Comparison of ENCODE assay signal across 8 cellular contexts in genomic region chr11:64762916-64763803, GRCh38. TPM values are rescaled to one million over a fixed set of nuclear protein-coding genes. Genes with fewer than 3 reads are reported as not detected.
DNase-seq lines count a peak whose midpoint lies in the region; ATAC-seq, FAIRE-seq and TF ChIP-seq lines count a peak whose summit lies in the region.

No MANE protein-coding gene starts in this region.

- no peak overlapping the region for H3K4me2 ChIP-seq in K562 (ENCODE audit: insufficient read depth, low read length)

- peaks cover 14% of the 10 kb centered on the region for H3K79me2 ChIP-seq in K562 (ENCODE audit: control insufficient read depth, insufficient read depth, low read length)

- peaks cover 62% of the 10 kb centered on the region for H3K36me3 ChIP-seq in K562 (ENCODE audit: control insufficient read depth, insufficient read depth, low read length)
- peaks cover 43 to 55% of the 10 kb centered on the region in 2 donors for H3K36me3 ChIP-seq in thyroid gland

- no peak overlapping the region for H2AFZ ChIP-seq in K562 (ENCODE audit: low read depth, low read length)

- CTCF ChIA-PET in K562 (lab: Yijun Ruan, JAX; ENCODE audit: low intra/inter-chr PET ratio), result no interaction called here

- no peak overlapping the region for H3K4me3 ChIP-seq in NB4 (ENCODE audit: low read depth, low read length)
- no peak overlapping the region for H3K4me3 ChIP-seq in K562
- H3K4me3 ChIP-seq in thyroid gland (replicated peaks in 1 of 3), result no peak overlapping the region

- H3K9me3 ChIP-seq in K562 (replicated peaks; ENCODE audit: control insufficient read depth, insufficient read depth, low read depth, low read length) (no peaks in the 10 kb centered on the region), thyroid gland (no peaks in the 10 kb centered on the region)

- H3K27me3 ChIP-seq in K562 (ENCODE audit: control insufficient read depth in 2 of 2, insufficient read depth in 2 of 2, low read length in 2 of 2), result no peaks in the 10 kb centered on the region
- H3K27me3 ChIP-seq in thyroid gland, result no peaks in the 10 kb centered on the region

- intact Hi-C loops in K562 (cut with micrococcal nuclease), result no loop called here
- intact Hi-C loops in left colon (cut with DNase I, micrococcal nuclease), result no loop called here
- intact Hi-C loops in thyroid gland (cut with DNase I), result no loop called here

- peak overlapping the region; percentile 62; the same call in 2 of the 3 replicates for H3K27ac ChIP-seq in K562 (ENCODE audit: extremely low read depth, low read depth, low read length)
- peak overlapping the region; percentile 47 to 75 (median 52) for H3K27ac ChIP-seq in thyroid gland

- TF ChIP-seq CTCF in NB4 (IDR thresholded peaks at IDR 0.05; ENCODE audit: low read depth, low read length), result no peak
- TF ChIP-seq CTCF in K562 (IDR thresholded peaks at IDR 0.05 in 2 of 3, conservative IDR thresholded peaks at IDR 0.05 in 1 of 3; ENCODE audit: insufficient read depth in 2 of 3, low read depth in 1 of 3, low read length in 3 of 3), result no peak
- no peak for TF ChIP-seq CTCF in thyroid gland (IDR thresholded peaks at IDR 0.05)

- no peak for TF ChIP-seq EP300 in K562 (IDR thresholded peaks at IDR 0.05; ENCODE audit: low read length)

- TF ChIP-seq RAD21 in K562 (CRISPR knock-in tag; conservative IDR thresholded peaks at IDR 0.05 in 1 of 2, IDR thresholded peaks at IDR 0.05 in 1 of 2), result no peak

- FAIRE-seq in K562 (lab: Jason Lieb, UNC), result no peak

- H3K4me1 ChIP-seq in K562 (replicated peaks in 1 of 2; ENCODE audit: control insufficient read depth in 2 of 2, insufficient read depth in 2 of 2, low read length in 2 of 2), result peaks cover 16 to 69% of the 10 kb centered on the region in 2 experiments
- H3K4me1 ChIP-seq in thyroid gland, result peaks cover 36 to 58% of the 10 kb centered on the region in 2 donors

- DNase-seq in Daoy (ENCODE audit: low read depth) (peak; percentile 76), NB4 (ENCODE audit: low read depth) (peak; percentile 76), K562 (ENCODE audit: extremely low read depth in 1 of 4, low spot score in 3 of 4) (peak in 1 of 4 experiments; percentile 9), left colon (peak in 1 of 2 donors; percentile 59), thyroid gland (peak; percentile 65 to 70), DMS153 (lab: John Stamatoyannopoulos, UW) (no peak)

- peaks cover 37% of the 10 kb centered on the region for H4K20me1 ChIP-seq in K562 (replicated peaks; ENCODE audit: control insufficient read depth, insufficient read depth, low read length)

- ATAC-seq in K562, result peak; percentile 16
- peak; percentile 1 for ATAC-seq in left colon
- ATAC-seq in HG03108 (IDR thresholded peaks at IDR 0.05; ENCODE audit: unreplicated experiment), result no peak
- ATAC-seq in HG02840 (IDR thresholded peaks at IDR 0.05; ENCODE audit: low FRiP score, unreplicated experiment), result no peak

- peaks cover 10% of the 10 kb centered on the region for H3K9me1 ChIP-seq in K562 (ENCODE audit: control insufficient read depth, insufficient read depth, low read length)

- WGBS in K562 (ENCODE audit: insufficient coverage, low coverage, missing lambda C conversion rate), result 60% methylated on average over 9 of the region's 10 CpGs
- 34 to 42% methylated on average over 9 to 10 of the region's 10 CpGs for WGBS in thyroid gland, 2 donors

- in situ Hi-C loops in K562 (cut with MboI), result no loop called here

- POLR2A ChIA-PET in K562 (lab: Yijun Ruan, JAX), result interaction anchor here (0.7 to 7.9 kb wide), 6 partner anchors 10 to 347 kb away, joined by 3 to 168 read pairs (median 6); partner anchors contain the start of gene SF1

- no peak for TF ChIP-seq POLR2A in NB4 (IDR thresholded peaks at IDR 0.05; ENCODE audit: extremely low read depth, insufficient read length)
- TF ChIP-seq POLR2A in K562 (conservative IDR thresholded peaks at IDR 0.05), result no peak; the same call in 1 of the 2 replicates
- TF ChIP-seq POLR2A in thyroid gland (IDR thresholded peaks at IDR 0.05), result no peak

- H3K9ac ChIP-seq in K562 (ENCODE audit: insufficient read depth in 1 of 2, low read depth in 2 of 2, low read length in 2 of 2), result peak overlapping the region in 1 of 2 experiments; percentile 66; a peak in 2 of 4 replicates

- BruUV-seq in K562 (replicated peaks; lab: Mats Ljungman, UMichigan), result no TSS peak

RNA-seq across cellular contexts. Expression of gene PYGM, which starts 3.4 kb away (rescaled TPM):
- total RNA-seq in Daoy (2014; rRNA removed; shearing (Covaris generic)), result not detected in 2 replicates
- 3.2 and 8.8 TPM in 2 replicates for total RNA-seq in K562 (2011; cell fraction: chromatin; rRNA removed; ENCODE audit: low replicate concordance)
- 2.1 and 2.3 TPM in 2 replicates for total RNA-seq in K562 (2011; cell fraction: nucleolus; rRNA removed)
- 2.2 and 2.8 TPM in 2 replicates for total RNA-seq in K562 (2011; cell fraction: nucleoplasm; rRNA removed)
- total RNA-seq in K562 (2014; rRNA removed), result 0.65 and 1.5 TPM in 2 replicates
- total RNA-seq in K562 (2014; rRNA removed; fragmentation: Illumina TruSeq; extraction: Trizol), result 0.29 and 0.32 TPM in 2 replicates
- total RNA-seq in K562 (2015; rRNA removed; fragmentation: Illumina TruSeq; extraction: Trizol), result 0.33 and 0.60 TPM in 2 replicates
- total RNA-seq in K562 (2021), result 0.69 and 1.2 TPM in 2 replicates
- polyA plus RNA-seq in K562 (2011; rRNA removed), result 0.72 and 1.2 TPM in 2 replicates
- polyA plus RNA-seq in K562 (2011; cell fraction: cytosol; rRNA removed), result 0.59 and 1.3 TPM in 2 replicates
- 1.7 and 3.2 TPM in 2 replicates for polyA plus RNA-seq in K562 (2011; cell fraction: nucleus; rRNA removed)
- 0.68 and 0.82 TPM in 2 replicates for polyA plus RNA-seq in K562 (2012)
- 0.76 and 0.87 TPM in 2 replicates for polyA plus RNA-seq in K562 (2014; fragmentation: Illumina TruSeq; extraction: Trizol)
- under 1 TPM; 0.07 to 0.11 TPM for polyA plus RNA-seq in K562 (2014; fragmentation: Nextera tagmentation; extraction: Ambion mirVana)
- polyA plus RNA-seq in K562 (2014; rRNA removed), result 0.55 and 0.68 TPM in 2 replicates
- 0.42 and 0.53 TPM in 2 replicates for polyA minus RNA-seq in K562 (2011; rRNA and poly(A)+ RNA removed)
- 2.1 and 3.9 TPM in 2 replicates for polyA minus RNA-seq in K562 (2011; cell fraction: cytosol; rRNA and poly(A)+ RNA removed)
- polyA minus RNA-seq in K562 (2011; cell fraction: nucleus; rRNA and poly(A)+ RNA removed), result 0.78 and 2.2 TPM in 2 replicates
- 1 to 10 TPM in 1 of 2 donors, under 1 TPM in 1; 0.67 to 3.0 TPM for total RNA-seq in left colon
- 10 to 100 TPM in 1 of 4 donors, 1 to 10 TPM in 3; 4.3 to 14.8 (median 6.7) TPM for total RNA-seq in thyroid gland

RNA-seq across cellular contexts. Expression of gene SF1, which starts 15.2 kb away (rescaled TPM):
- total RNA-seq in Daoy (2014; rRNA removed; shearing (Covaris generic)), result 99.7 and 151 TPM in 2 replicates
- total RNA-seq in K562 (2011; cell fraction: chromatin; rRNA removed; ENCODE audit: low replicate concordance), result 535 and 698 TPM in 2 replicates
- total RNA-seq in K562 (2011; cell fraction: nucleolus; rRNA removed), result 252 and 253 TPM in 2 replicates
- 451 and 617 TPM in 2 replicates for total RNA-seq in K562 (2011; cell fraction: nucleoplasm; rRNA removed)
- total RNA-seq in K562 (2014; rRNA removed) (141 and 158 TPM in 2 replicates), K562 (2014; rRNA removed; fragmentation: Illumina TruSeq; extraction: Trizol) (111 and 122 TPM in 2 replicates), K562 (2015; rRNA removed; fragmentation: Illumina TruSeq; extraction: Trizol) (78.3 and 84.0 TPM in 2 replicates), K562 (2021) (295 and 334 TPM in 2 replicates), left colon (100 to 1,000 TPM; 201 to 216 TPM), thyroid gland (100 to 1,000 TPM; 171 to 419 (median 297) TPM)
- polyA plus RNA-seq in K562 (2011; rRNA removed) (64.3 and 88.2 TPM in 2 replicates), K562 (2014; fragmentation: Illumina TruSeq; extraction: Trizol) (207 and 244 TPM in 2 replicates), K562 (2014; fragmentation: Nextera tagmentation; extraction: Ambion mirVana) (10 to 100 TPM; 13.1 to 14.0 TPM), K562 (2014; rRNA removed) (123 and 131 TPM in 2 replicates)
- polyA plus RNA-seq in K562 (2011; cell fraction: cytosol; rRNA removed), result 38.0 and 43.0 TPM in 2 replicates
- 224 and 275 TPM in 2 replicates for polyA plus RNA-seq in K562 (2011; cell fraction: nucleus; rRNA removed)
- 197 and 225 TPM in 2 replicates for polyA plus RNA-seq in K562 (2012)
- 94.0 and 130 TPM in 2 replicates for polyA minus RNA-seq in K562 (2011; rRNA and poly(A)+ RNA removed)
- polyA minus RNA-seq in K562 (2011; cell fraction: cytosol; rRNA and poly(A)+ RNA removed), result 61.7 and 83.6 TPM in 2 replicates
- 141 and 236 TPM in 2 replicates for polyA minus RNA-seq in K562 (2011; cell fraction: nucleus; rRNA and poly(A)+ RNA removed)

RNA-seq across cellular contexts. Expression of gene RASGRP2, which starts 19.2 kb away (rescaled TPM):
- total RNA-seq in Daoy (2014; rRNA removed; shearing (Covaris generic)), result not detected in 2 replicates
- total RNA-seq in K562 (2011; cell fraction: chromatin; rRNA removed; ENCODE audit: low replicate concordance), result 26.8 and 84.8 TPM in 2 replicates
- 33.2 and 45.9 TPM in 2 replicates for total RNA-seq in K562 (2011; cell fraction: nucleolus; rRNA removed)
- 30.1 and 31.5 TPM in 2 replicates for total RNA-seq in K562 (2011; cell fraction: nucleoplasm; rRNA removed)
- total RNA-seq in K562 (2014; rRNA removed) (10.8 and 12.3 TPM in 2 replicates), K562 (2014; rRNA removed; fragmentation: Illumina TruSeq; extraction: Trizol) (4.2 and 5.3 TPM in 2 replicates), K562 (2015; rRNA removed; fragmentation: Illumina TruSeq; extraction: Trizol) (4.1 and 5.0 TPM in 2 replicates), K562 (2021) (14.6 and 15.8 TPM in 2 replicates), left colon (1 to 10 TPM; 2.0 to 7.7 TPM), thyroid gland (1 to 10 TPM; 2.8 to 8.9 (median 6.6) TPM)
- polyA plus RNA-seq in K562 (2011; rRNA removed) (15.7 and 16.6 TPM in 2 replicates), K562 (2014; fragmentation: Illumina TruSeq; extraction: Trizol) (5.5 and 6.3 TPM in 2 replicates), K562 (2014; fragmentation: Nextera tagmentation; extraction: Ambion mirVana) (1 to 10 TPM in 1 of 2 experiments, under 1 TPM in 1; 0.87 to 1.1 TPM), K562 (2014; rRNA removed) (15.8 and 22.7 TPM in 2 replicates)
- polyA plus RNA-seq in K562 (2011; cell fraction: cytosol; rRNA removed), result 13.8 and 38.4 TPM in 2 replicates
- polyA plus RNA-seq in K562 (2011; cell fraction: nucleus; rRNA removed), result 53.6 and 109 TPM in 2 replicates
- 19.5 and 23.1 TPM in 2 replicates for polyA plus RNA-seq in K562 (2012)
- 3.7 and 10.1 TPM in 2 replicates for polyA minus RNA-seq in K562 (2011; rRNA and poly(A)+ RNA removed)
- 12.1 and 13.2 TPM in 2 replicates for polyA minus RNA-seq in K562 (2011; cell fraction: cytosol; rRNA and poly(A)+ RNA removed)
- polyA minus RNA-seq in K562 (2011; cell fraction: nucleus; rRNA and poly(A)+ RNA removed), result 16.0 and 20.5 TPM in 2 replicates

RNA-seq across cellular contexts. Expression of gene MAP4K2, which starts 39.9 kb away (rescaled TPM):
- total RNA-seq in Daoy (2014; rRNA removed; shearing (Covaris generic)), result 6.7 and 10.4 TPM in 2 replicates
- total RNA-seq in K562 (2011; cell fraction: chromatin; rRNA removed; ENCODE audit: low replicate concordance), result 11.3 and 40.1 TPM in 2 replicates
- total RNA-seq in K562 (2011; cell fraction: nucleolus; rRNA removed), result 20.5 and 22.5 TPM in 2 replicates
- 7.3 and 11.7 TPM in 2 replicates for total RNA-seq in K562 (2011; cell fraction: nucleoplasm; rRNA removed)
- total RNA-seq in K562 (2014; rRNA removed), result 9.6 and 13.7 TPM in 2 replicates
- total RNA-seq in K562 (2014; rRNA removed; fragmentation: Illumina TruSeq; extraction: Trizol), result 3.4 and 4.9 TPM in 2 replicates
- total RNA-seq in K562 (2015; rRNA removed; fragmentation: Illumina TruSeq; extraction: Trizol), result 7.0 and 8.5 TPM in 2 replicates
- 13.9 and 14.5 TPM in 2 replicates for total RNA-seq in K562 (2021)
- polyA plus RNA-seq in K562 (2011; rRNA removed), result 7.3 and 11.2 TPM in 2 replicates
- 11.2 and 14.4 TPM in 2 replicates for polyA plus RNA-seq in K562 (2011; cell fraction: cytosol; rRNA removed)
- polyA plus RNA-seq in K562 (2011; cell fraction: nucleus; rRNA removed), result 40.2 and 43.0 TPM in 2 replicates
- polyA plus RNA-seq in K562 (2012), result 9.6 and 14.0 TPM in 2 replicates
- 8.5 and 12.2 TPM in 2 replicates for polyA plus RNA-seq in K562 (2014; fragmentation: Illumina TruSeq; extraction: Trizol)
- polyA plus RNA-seq in K562 (2014; fragmentation: Nextera tagmentation; extraction: Ambion mirVana), result under 1 TPM; 0.13 to 0.39 TPM
- polyA plus RNA-seq in K562 (2014; rRNA removed), result 10.5 and 11.6 TPM in 2 replicates
- polyA minus RNA-seq in K562 (2011; rRNA and poly(A)+ RNA removed), result 5.1 and 6.7 TPM in 2 replicates
- 8.8 and 11.1 TPM in 2 replicates for polyA minus RNA-seq in K562 (2011; cell fraction: cytosol; rRNA and poly(A)+ RNA removed)
- 5.8 and 12.4 TPM in 2 replicates for polyA minus RNA-seq in K562 (2011; cell fraction: nucleus; rRNA and poly(A)+ RNA removed)
- total RNA-seq in left colon, result 10 to 100 TPM in 1 of 2 donors, 1 to 10 TPM in 1; 7.3 to 13.9 TPM
- 10 to 100 TPM; 35.5 to 77.8 (median 37.5) TPM for total RNA-seq in thyroid gland

RNA-seq across cellular contexts. Expression of gene NRXN2, which starts 40.2 kb away (rescaled TPM):
- 0.15 and 20.9 TPM in 2 replicates for total RNA-seq in Daoy (2014; rRNA removed; shearing (Covaris generic))
- total RNA-seq in K562 (2011; cell fraction: chromatin; rRNA removed; ENCODE audit: low replicate concordance), result 0.81 and 1.7 TPM in 2 replicates
- total RNA-seq in K562 (2011; cell fraction: nucleolus; rRNA removed), result 2.2 and 2.4 TPM in 2 replicates
- total RNA-seq in K562 (2011; cell fraction: nucleoplasm; rRNA removed), result 1.5 and 2.8 TPM in 2 replicates
- total RNA-seq in K562 (2014; rRNA removed), result 0.45 and 0.53 TPM in 2 replicates
- total RNA-seq in K562 (2014; rRNA removed; fragmentation: Illumina TruSeq; extraction: Trizol), result not detected in 2 replicates
- 0.11 TPM in 1 of 2 replicates, not detected in the other for total RNA-seq in K562 (2015; rRNA removed; fragmentation: Illumina TruSeq; extraction: Trizol)
- 0.47 and 0.69 TPM in 2 replicates for total RNA-seq in K562 (2021)
- 0.15 and 0.18 TPM in 2 replicates for polyA plus RNA-seq in K562 (2011; rRNA removed)
- 0.09 and 1.3 TPM in 2 replicates for polyA plus RNA-seq in K562 (2011; cell fraction: cytosol; rRNA removed)
- 0.70 and 0.88 TPM in 2 replicates for polyA plus RNA-seq in K562 (2011; cell fraction: nucleus; rRNA removed)
- 0.33 and 0.36 TPM in 2 replicates for polyA plus RNA-seq in K562 (2012)
- polyA plus RNA-seq in K562 (2014; fragmentation: Illumina TruSeq; extraction: Trizol), result 0.07 and 0.08 TPM in 2 replicates
- not detected for polyA plus RNA-seq in K562 (2014; fragmentation: Nextera tagmentation; extraction: Ambion mirVana)
- polyA plus RNA-seq in K562 (2014; rRNA removed), result 0.12 TPM in 1 of 2 replicates, not detected in the other
- polyA minus RNA-seq in K562 (2011; rRNA and poly(A)+ RNA removed), result 0.09 and 0.53 TPM in 2 replicates
- 3.1 TPM in 1 of 2 replicates, not detected in the other for polyA minus RNA-seq in K562 (2011; cell fraction: cytosol; rRNA and poly(A)+ RNA removed)
- 1.3 and 1.7 TPM in 2 replicates for polyA minus RNA-seq in K562 (2011; cell fraction: nucleus; rRNA and poly(A)+ RNA removed)
- 1 to 10 TPM; 3.6 to 5.3 TPM for total RNA-seq in left colon
- total RNA-seq in thyroid gland, result 10 to 100 TPM in 1 of 4 donors, 1 to 10 TPM in 3; 2.0 to 12.3 (median 4.8) TPM

Comparison
In these comparisons a context has a peak if more than half of its experiments do, and no peak if none do; other contexts are left out.
1. ATAC-seq: peak in K562 (single experiment) and left colon (single experiment); none in HG03108 (single experiment) and HG02840 (single experiment).